Comparison of ENCODE assay signal across 22 cellular contexts in the genomic region with DNA sequence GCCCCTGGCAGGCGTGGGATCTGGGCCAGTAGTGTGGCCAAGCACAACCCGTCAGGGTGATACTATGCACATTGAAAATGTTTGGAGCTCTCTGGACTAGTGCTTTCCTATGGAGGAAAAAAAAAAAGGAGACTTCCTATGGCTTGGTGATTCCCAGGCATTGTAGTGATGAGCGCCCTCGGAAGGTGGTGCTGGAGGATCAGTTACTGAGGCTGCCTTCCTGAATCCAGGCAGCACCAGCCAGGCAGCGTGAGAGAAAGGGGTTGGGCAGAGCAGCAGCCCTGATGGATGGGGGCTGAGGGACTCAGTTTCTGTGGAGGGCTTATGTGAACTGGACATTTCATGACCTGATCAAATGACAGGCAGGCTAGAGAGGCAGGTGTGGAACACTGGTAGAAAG.
DNase-seq lines count a peak whose midpoint lies in the region; ATAC-seq, FAIRE-seq and TF ChIP-seq lines count a peak whose summit lies in the region.
"Had no signal": no experiment of that assay in that cellular context is flagged by ENCODE, and none has a peak within 500 bp of the region (broad histone marks: within the 10 kb centered on the region; RNA-seq: fewer than 3 reads in every experiment).

No MANE protein-coding gene starts in this region.

- H3K4me3 ChIP-seq in H7 (ENCODE audit: insufficient read depth, low read depth, low read length) (no peak overlapping the region), K562 (no peak overlapping the region), neuronal stem cell (ENCODE audit: low read length in 2 of 2) (no peak overlapping the region), right atrium auricular region (no peak overlapping the region)
- H3K4me3 ChIP-seq: BLaER1 treated with 17β-estradiol and CSF1 and Interleukin-3, amounts not matched to agents 10 nM and 100 nM; SK-N-MC had no signal

- 0% methylated on average over 5 of the region's 5 CpGs for WGBS in K562 (ENCODE audit: insufficient coverage, low coverage, missing lambda C conversion rate)
- no CpG with 5 or more reads among the region's 5 CpGs for WGBS in neuronal stem cell (ENCODE audit: extremely low coverage in 2 of 2, insufficient read length in 2 of 2, insufficient replicate concordance in 1 of 2), 2 donors

- H3K79me2 ChIP-seq in K562 (ENCODE audit: control insufficient read depth, insufficient read depth, low read length) = no peaks in the 10 kb centered on the region

- H3K23ac ChIP-seq in neuronal stem cell (ENCODE audit: low read depth, low read length, poor library complexity) = no peak overlapping the region

- H3K27me3 Mint-ChIP-seq in T-helper 2 cell treated with Interferon-gamma antibody and Interleukin-4, amounts not matched to agents 5 μg/mL and 100 μg/mL, for 36 hours (ENCODE audit: low read depth) = peaks cover 24% of the 10 kb centered on the region

- H2BK5ac ChIP-seq in neuronal stem cell (ENCODE audit: low read length) = no peak overlapping the region

- H3K9me3 Mint-ChIP-seq in T-helper 2 cell treated with Interferon-gamma antibody and Interleukin-4, amounts not matched to agents 5 μg/mL and 100 μg/mL, for 36 hours = no peaks in the 10 kb centered on the region
- H3K9me3 Mint-ChIP-seq: CD4-positive, alpha-beta T cell had no signal

- peak overlapping the region; percentile 54 for H3K18ac ChIP-seq in neuronal stem cell (ENCODE audit: low read length)

- H3K36me3 ChIP-seq in H7 (replicated peaks; ENCODE audit: control insufficient read depth, insufficient read depth, low read length) = no peaks in the 10 kb centered on the region
- no peaks in the 10 kb centered on the region for H3K36me3 ChIP-seq in K562 (ENCODE audit: control insufficient read depth, insufficient read depth, low read length)
- H3K36me3 ChIP-seq in neuronal stem cell (replicated peaks in 1 of 2; ENCODE audit: control insufficient read depth in 2 of 2, insufficient read depth in 2 of 2, low read length in 2 of 2) = no peaks in the 10 kb centered on the region
- H3K36me3 ChIP-seq in right atrium auricular region = no peaks in the 10 kb centered on the region
- H3K36me3 ChIP-seq: BLaER1 treated with 17β-estradiol and CSF1 and Interleukin-3, amounts not matched to agents 10 nM and 100 nM had no signal

- BruUV-seq in K562 (replicated peaks; lab: Mats Ljungman, UMichigan) = no TSS peak

- peaks cover 4% of the 10 kb centered on the region for H3K79me1 ChIP-seq in neuronal stem cell (ENCODE audit: low read depth, low read length)

- DNase-seq in H7 (peak; percentile 48), K562 (ENCODE audit: extremely low read depth in 1 of 4, low spot score in 3 of 4) (no peak), islet precursor cell (peak; percentile 87), neuronal stem cell (ENCODE audit: low spot score) (no peak), right atrium auricular region (ENCODE audit: low spot score) (no peak), DMS153 (lab: John Stamatoyannopoulos, UW) (no peak)
- DNase-seq in T-helper 2 cell treated with Interferon-gamma antibody and Interleukin-4, amounts not matched to agents 5 μg/mL and 100 μg/mL, for 36 hours (ENCODE audit: low spot score) = no peak
- DNase-seq: AML-193; CD4-positive, alpha-beta T cell; Kasumi-1; NCI-H1092 treated with DMSO at 0.1 percent for 48 hours; NCI-H1436; NCI-H1930; NCI-H526 treated with DMSO at 0.1 percent for 48 hours; SIG-M5 had no signal

- FAIRE-seq in K562 (lab: Jason Lieb, UNC) = no peak
- FAIRE-seq: A204.1, G401.6, H54, HepG2, RCC 7860 had no signal

- H3K9ac ChIP-seq in K562 (ENCODE audit: insufficient read depth in 1 of 2, low read depth in 2 of 2, low read length in 2 of 2) = no peak overlapping the region
- peak overlapping the region; percentile 32 for H3K9ac ChIP-seq in neuronal stem cell (ENCODE audit: low read depth, low read length, poor library complexity)
- H3K9ac ChIP-seq: BLaER1 treated with 17β-estradiol and CSF1 and Interleukin-3, amounts not matched to agents 10 nM and 100 nM had no signal

- H2AK5ac ChIP-seq in neuronal stem cell (ENCODE audit: low read depth, low read length) = peak overlapping the region; percentile 72

- no peak overlapping the region for H3K27ac ChIP-seq in K562 (ENCODE audit: extremely low read depth, low read depth, low read length)
- H3K27ac ChIP-seq in neuronal stem cell (replicated peaks; ENCODE audit: low read length) = no peak overlapping the region
- no peak overlapping the region for H3K27ac ChIP-seq in right atrium auricular region
- H3K27ac ChIP-seq: BLaER1 treated with 17β-estradiol and CSF1 and Interleukin-3, amounts not matched to agents 10 nM and 100 nM; SK-N-MC had no signal

- H2BK120ac ChIP-seq in neuronal stem cell (ENCODE audit: low read depth, low read length) = no peak overlapping the region

- CTCF ChIA-PET in K562 (lab: Yijun Ruan, JAX; ENCODE audit: low intra/inter-chr PET ratio) = no interaction called here

- TF ChIP-seq CTCF in K562 (IDR thresholded peaks at IDR 0.05 in 2 of 3, conservative IDR thresholded peaks at IDR 0.05 in 1 of 3; ENCODE audit: insufficient read depth in 2 of 3, low read depth in 1 of 3, low read length in 3 of 3) = peak in 2 of 3 experiments; percentile 5 to 16; a peak in 1 of 6 replicates
- no peak for TF ChIP-seq CTCF in right atrium auricular region (IDR thresholded peaks at IDR 0.05)

- H3K27me3 ChIP-seq in H7 (ENCODE audit: control insufficient read depth, insufficient read depth, low read length) = no peaks in the 10 kb centered on the region
- peaks cover 0 to 28% of the 10 kb centered on the region in 2 experiments; a peak in 2 of 5 replicates for H3K27me3 ChIP-seq in K562 (ENCODE audit: control insufficient read depth in 2 of 2, insufficient read depth in 2 of 2, low read length in 2 of 2)
- H3K27me3 ChIP-seq in neuronal stem cell (ENCODE audit: control insufficient read depth in 3 of 3, insufficient read depth in 3 of 3, low read depth in 1 of 3, low read length in 3 of 3) = peaks cover 0 to 39% (median 0%) of the 10 kb centered on the region in 3 experiments
- no peaks in the 10 kb centered on the region for H3K27me3 ChIP-seq in right atrium auricular region

- intact Hi-C loops in K562 (cut with micrococcal nuclease) = no loop called here

- H3K36me3 Mint-ChIP-seq in T-helper 2 cell treated with Interferon-gamma antibody and Interleukin-4, amounts not matched to agents 5 μg/mL and 100 μg/mL, for 36 hours (ENCODE audit: low read depth) = no peaks in the 10 kb centered on the region

- ATAC-seq in K562 = no peak
- ATAC-seq: HepG2 had no signal

- TF ChIP-seq EP300 in K562 (IDR thresholded peaks at IDR 0.05; ENCODE audit: low read length) = no peak

- H3K4me2 ChIP-seq in K562 (ENCODE audit: insufficient read depth, low read length) = no peak overlapping the region
- no peak overlapping the region for H3K4me2 ChIP-seq in neuronal stem cell (ENCODE audit: insufficient read depth, low read length, poor library complexity, severe bottlenecking)

- TF ChIP-seq POLR2A in K562 (conservative IDR thresholded peaks at IDR 0.05) = no peak

- no peak overlapping the region for H3K14ac ChIP-seq in neuronal stem cell (ENCODE audit: low read length)

- in situ Hi-C loops in K562 (cut with MboI) = loop anchor here (10.0 kb wide), 1 partner anchor 229 kb away; no protein-coding TSS in a partner anchor

- H3K4me1 ChIP-seq in K562 (replicated peaks in 1 of 2; ENCODE audit: control insufficient read depth in 2 of 2, insufficient read depth in 2 of 2, low read length in 2 of 2) (no peaks in the 10 kb centered on the region), neuronal stem cell (ENCODE audit: control insufficient read depth in 2 of 2, insufficient read depth in 1 of 2, low read depth in 1 of 2, low read length in 2 of 2) (peaks cover 0 to 4% of the 10 kb centered on the region in 2 donors), right atrium auricular region (no peaks in the 10 kb centered on the region)

- no peak overlapping the region for H2BK15ac ChIP-seq in neuronal stem cell (ENCODE audit: low read length)

- no peaks in the 10 kb centered on the region for H4K20me1 ChIP-seq in K562 (replicated peaks; ENCODE audit: control insufficient read depth, insufficient read depth, low read length)
- H4K20me1 ChIP-seq: BLaER1 treated with 17β-estradiol and CSF1 and Interleukin-3, amounts not matched to agents 10 nM and 100 nM had no signal

- peaks cover 2% of the 10 kb centered on the region for H3K4me1 Mint-ChIP-seq in T-helper 2 cell treated with Interferon-gamma antibody and Interleukin-4, amounts not matched to agents 5 μg/mL and 100 μg/mL, for 36 hours (ENCODE audit: low read depth)

- no peak overlapping the region for H2AFZ ChIP-seq in K562 (ENCODE audit: low read depth, low read length)
- no peak overlapping the region for H2AFZ ChIP-seq in neuronal stem cell (ENCODE audit: low read length)

- no peak overlapping the region for H3K4me3 Mint-ChIP-seq in T-helper 2 cell treated with Interferon-gamma antibody and Interleukin-4, amounts not matched to agents 5 μg/mL and 100 μg/mL, for 36 hours
- H3K4me3 Mint-ChIP-seq: CD4-positive, alpha-beta T cell had no signal

- no peaks in the 10 kb centered on the region for H3K9me1 ChIP-seq in K562 (ENCODE audit: control insufficient read depth, insufficient read depth, low read length)

- no peak overlapping the region for H3K27ac Mint-ChIP-seq in T-helper 2 cell treated with Interferon-gamma antibody and Interleukin-4, amounts not matched to agents 5 μg/mL and 100 μg/mL, for 36 hours
- H3K27ac Mint-ChIP-seq: CD4-positive, alpha-beta T cell had no signal

- no peak for TF ChIP-seq RAD21 in K562 (CRISPR knock-in tag; conservative IDR thresholded peaks at IDR 0.05 in 1 of 2, IDR thresholded peaks at IDR 0.05 in 1 of 2)

- no peak overlapping the region for H4K91ac ChIP-seq in neuronal stem cell (ENCODE audit: low read depth, low read length, poor library complexity)

- H4K8ac ChIP-seq in neuronal stem cell (ENCODE audit: low read depth, low read length) = no peak overlapping the region

- POLR2A ChIA-PET in K562 (lab: Yijun Ruan, JAX) = interaction anchor here (1.0 to 1.1 kb wide), 2 partner anchors 9 to 234 kb away, joined by 3 read pairs; no protein-coding TSS in a partner anchor

- no peaks in the 10 kb centered on the region for H3K9me3 ChIP-seq in K562 (replicated peaks; ENCODE audit: control insufficient read depth, insufficient read depth, low read depth, low read length)
- H3K9me3 ChIP-seq in neuronal stem cell (replicated peaks in 1 of 2; ENCODE audit: control insufficient read depth in 2 of 2, insufficient read depth in 1 of 2, low read depth in 1 of 2, low read length in 2 of 2) = peaks cover 1 to 2% of the 10 kb centered on the region in 2 donors
- no peaks in the 10 kb centered on the region for H3K9me3 ChIP-seq in right atrium auricular region

- H2BK12ac ChIP-seq in neuronal stem cell (ENCODE audit: low read length) = peak overlapping the region; percentile 76

- H3K4ac ChIP-seq in neuronal stem cell (ENCODE audit: low read length) = no peak overlapping the region

TF ChIP-seq in K562, 482 proteins besides CTCF, POLR2A, EP300 and RAD21 (continues in another document):
- TF ChIP-seq MECOM (CRISPR knock-in tag; IDR thresholded peaks at IDR 0.05) (no peak), BHLHE40 (IDR thresholded peaks at IDR 0.05; ENCODE audit: low read length) (no peak)

Comparison
In these comparisons a context has a peak if more than half of its experiments do, and no peak if none do; other contexts are left out.
1. DNase-seq: peak in H7 (single experiment) and islet precursor cell (single experiment); none in K562 (0 of 4), neuronal stem cell (single experiment), T-helper 2 cell treated with Interferon-gamma antibody and Interleukin-4, amounts not matched to agents 5 μg/mL and 100 μg/mL, for 36 hours (single experiment), right atrium auricular region (single experiment) and DMS153 (single experiment).
2. CTCF ChIP-seq: peak in K562 (2 of 3); none in right atrium auricular region (0 of 2).